In the genomic region with DNA sequence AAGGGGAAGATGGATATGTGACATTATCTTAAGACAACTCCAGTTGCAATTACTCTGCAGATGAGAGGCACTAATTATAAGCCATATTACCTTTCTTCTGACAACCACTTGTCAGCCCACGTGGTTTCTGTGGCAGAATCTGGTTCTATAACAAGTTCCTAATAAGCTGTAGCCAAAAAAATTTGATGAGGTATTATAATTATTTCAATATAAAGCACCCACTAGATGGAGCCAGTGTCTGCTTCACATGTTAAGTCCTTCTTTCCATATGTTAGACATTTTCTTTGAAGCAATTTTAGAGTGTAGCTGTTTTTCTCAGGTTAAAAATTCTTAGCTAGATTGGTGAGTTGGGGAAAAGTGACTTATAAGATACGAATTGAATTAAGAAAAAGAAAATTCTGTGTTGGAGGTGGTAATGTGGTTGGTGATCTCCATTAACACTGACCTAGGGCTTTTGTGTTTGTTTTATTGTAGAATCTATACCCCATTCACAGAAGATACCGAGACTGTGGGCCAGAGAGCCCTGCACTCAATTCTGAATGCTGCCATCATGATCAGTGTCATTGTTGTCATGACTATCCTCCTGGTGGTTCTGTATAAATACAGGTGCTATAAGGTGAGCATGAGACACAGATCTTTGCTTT, we compare ENCODE assay signal across 8 cellular contexts. TPM values are rescaled to one million over a fixed set of nuclear protein-coding genes. Genes with fewer than 3 reads are reported as not detected.
DNase-seq lines count a peak whose midpoint lies in the region; ATAC-seq and TF ChIP-seq lines count a peak whose summit lies in the region.

No MANE protein-coding gene starts in this region.

- DNase-seq in NCI-H82 (lab: John Stamatoyannopoulos, UW) (peak; percentile 76), NCI-H82 treated with DMSO at 0.1 percent for 48 hours (lab: John Stamatoyannopoulos, UW; ENCODE audit: unreplicated experiment) (no peak), LNCaP clone FGC (ENCODE audit: low read depth) (peak; percentile 41), kidney epithelial cell (ENCODE audit: low read depth) (peak; percentile 10), upper lobe of right lung (no peak)

- ATAC-seq in upper lobe of right lung, result peak; percentile 36
- no peak for ATAC-seq in HG02588 (IDR thresholded peaks at IDR 0.05; ENCODE audit: unreplicated experiment)
- no peak for ATAC-seq in HG03196 (IDR thresholded peaks at IDR 0.05; ENCODE audit: unreplicated experiment)

- TF ChIP-seq CTCF in LNCaP clone FGC (IDR thresholded peaks at IDR 0.05; ENCODE audit: control insufficient read depth, extremely low read depth, insufficient read depth) (peak; percentile 49), WI38 (IDR thresholded peaks at IDR 0.05; ENCODE audit: low read depth, low read length) (peak; percentile 34; the same call in 1 of the 2 replicates), kidney epithelial cell (IDR thresholded peaks at IDR 0.05; ENCODE audit: insufficient read depth, low read length, poor library complexity, severe bottlenecking) (peak; percentile 50), upper lobe of right lung (IDR thresholded peaks at IDR 0.05) (peak; percentile 48)

- H3K27ac ChIP-seq in upper lobe of right lung, result no peak overlapping the region

- H3K36me3 ChIP-seq in kidney epithelial cell (ENCODE audit: control insufficient read depth, insufficient read depth, low read length) (peaks cover 1% of the 10 kb centered on the region), upper lobe of right lung (peaks cover 91% of the 10 kb centered on the region)

- peaks cover 8% of the 10 kb centered on the region for H3K4me1 ChIP-seq in upper lobe of right lung

- intact Hi-C loops in upper lobe of right lung (cut with DNase I), result no loop called here

- no peaks in the 10 kb centered on the region for H3K27me3 ChIP-seq in kidney epithelial cell (ENCODE audit: control insufficient read depth, insufficient read depth, low read length)
- H3K27me3 ChIP-seq in upper lobe of right lung, result no peaks in the 10 kb centered on the region

- no peaks in the 10 kb centered on the region for H3K9me3 ChIP-seq in upper lobe of right lung

- H3K4me3 ChIP-seq in LNCaP clone FGC (ENCODE audit: low read depth, low read length) (no peak overlapping the region), WI38 (ENCODE audit: low read depth, low read length) (no peak overlapping the region), kidney epithelial cell (ENCODE audit: low read depth, low read length) (no peak overlapping the region), upper lobe of right lung (no peak overlapping the region)

RNA-seq across cellular contexts. Expression of a gene that starts 36.9 kb away (rescaled TPM):
- total RNA-seq in kidney epithelial cell (66.4 and 73.6 TPM in 2 replicates), upper lobe of right lung (63.9 TPM)

Comparison
In these comparisons a context has a peak if more than half of its experiments do, and no peak if none do; other contexts are left out.
1. DNase-seq: peak in NCI-H82 (single experiment), LNCaP clone FGC (single experiment) and kidney epithelial cell (single experiment); none in NCI-H82 treated with DMSO at 0.1 percent for 48 hours (single experiment) and upper lobe of right lung (single experiment).
2. Peak in every context shown above with its lines, with median percentiles within 50 percentile points of each other: CTCF ChIP-seq.